In genomic region chr15:37101634-37102314, GRCh38 we compare ENCODE assay signal across 8 cellular contexts. TPM values are rescaled to one million over a fixed set of nuclear protein-coding genes. Genes with fewer than 3 reads are reported as not detected.
DNase-seq lines count a peak whose midpoint lies in the region; ATAC-seq, FAIRE-seq and TF ChIP-seq lines count a peak whose summit lies in the region.

No MANE protein-coding gene starts in this region.

- POLR2A ChIA-PET in CD8-positive, alpha-beta T cell (lab: Charles Lee), result no interaction called here
- POLR2A ChIA-PET in PC-3 (lab: Charles Lee; ENCODE audit: unreplicated experiment), result interaction anchor here (0.6 kb wide), 2 partner anchors 42 to 777 kb away, joined by 3 to 5 read pairs; no protein-coding TSS in a partner anchor

- H3K9ac ChIP-seq in PC-3 (ENCODE audit: low read length), result peak overlapping the region; percentile 81
- H3K9ac ChIP-seq in mammary epithelial cell (ENCODE audit: insufficient read depth, low read length), result peak overlapping the region; percentile 70
- peak overlapping the region; percentile 90 for H3K9ac ChIP-seq in keratinocyte (ENCODE audit: control insufficient read depth, extremely low read depth, insufficient read depth, low read length)

- peaks cover 82% of the 10 kb centered on the region for H3K27me3 Mint-ChIP-seq in CD8-positive, alpha-beta T cell (ENCODE audit: low read depth)

- H2AFZ ChIP-seq in PC-3 (ENCODE audit: low read length) (peak overlapping the region; percentile 99), mammary epithelial cell (ENCODE audit: low read depth, low read length) (peak overlapping the region; percentile 97), keratinocyte (ENCODE audit: control insufficient read depth, low read length) (peak overlapping the region; percentile 89)

- CTCF ChIA-PET in CD8-positive, alpha-beta T cell (lab: Charles Lee), result no interaction called here
- CTCF ChIA-PET in PC-3 (lab: Charles Lee) (interaction anchor here (0.6 to 1.3 kb wide), 3 partner anchors 34 to 222 kb away, joined by 3 to 12 read pairs (median 4); no protein-coding TSS in a partner anchor), mammary epithelial cell (lab: Charles Lee; ENCODE audit: low non-redundant PET) (no interaction called here)

- H3K4me1 ChIP-seq in CD8-positive, alpha-beta T cell (ENCODE audit: insufficient read depth, low read length), result peaks cover 30% of the 10 kb centered on the region
- peaks cover 21% of the 10 kb centered on the region; the same call in 1 of the 2 replicates for H3K4me1 ChIP-seq in PC-3 (ENCODE audit: insufficient read depth, low read length)
- H3K4me1 ChIP-seq in mammary epithelial cell (ENCODE audit: insufficient read depth, low read length), result peaks cover 10% of the 10 kb centered on the region
- H3K4me1 ChIP-seq in keratinocyte (ENCODE audit: control insufficient read depth, extremely low read depth, insufficient read depth, low read length), result peaks cover 4% of the 10 kb centered on the region
- H3K4me1 ChIP-seq in spleen, result peaks cover 0 to 66% (median 21%) of the 10 kb centered on the region in 6 donors

- H3K36me3 ChIP-seq in CD8-positive, alpha-beta T cell (ENCODE audit: insufficient read depth, low read length), result no peaks in the 10 kb centered on the region
- H3K36me3 ChIP-seq in PC-3 (ENCODE audit: low read depth, low read length) (no peaks in the 10 kb centered on the region), mammary epithelial cell (ENCODE audit: insufficient read depth, low read length) (no peaks in the 10 kb centered on the region), keratinocyte (ENCODE audit: control insufficient read depth in 2 of 2, extremely low read depth in 1 of 2, insufficient read depth in 2 of 2, low read length in 2 of 2) (no peaks in the 10 kb centered on the region), spleen (no peaks in the 10 kb centered on the region)

- no peak for DNase-seq in CD8-positive, alpha-beta T cell
- peak; percentile 37 for DNase-seq in GM19238 (ENCODE audit: insufficient read length, low spot score)
- DNase-seq in PC-3, result peak; percentile 80
- peak; percentile 74 for DNase-seq in mammary epithelial cell
- DNase-seq in keratinocyte (ENCODE audit: low read depth, low spot score), result no peak
- peak; percentile 85 for DNase-seq in spleen
- DNase-seq in NCI-H187 treated with DMSO at 0.1 percent for 48 hours (lab: John Stamatoyannopoulos, UW), result no peak

- H3K27me3 ChIP-seq in CD8-positive, alpha-beta T cell (ENCODE audit: insufficient read depth, low read length), result peaks cover 33% of the 10 kb centered on the region
- H3K27me3 ChIP-seq in PC-3 (ENCODE audit: low read length), result no peaks in the 10 kb centered on the region
- H3K27me3 ChIP-seq in mammary epithelial cell (ENCODE audit: insufficient read depth, low read length), result no peaks in the 10 kb centered on the region
- no peaks in the 10 kb centered on the region for H3K27me3 ChIP-seq in keratinocyte (ENCODE audit: control insufficient read depth, extremely low read depth, insufficient read depth, low read length)
- peaks cover 0 to 100% (median 26%) of the 10 kb centered on the region in 7 donors for H3K27me3 ChIP-seq in spleen (replicated peaks in 1 of 7)

- intact Hi-C loops in CD8-positive, alpha-beta T cell (cut with DNase I, micrococcal nuclease), result no loop called here
- intact Hi-C loops in PC-3 (cut with micrococcal nuclease) (loop anchor here (1.0 to 10.0 kb wide), 5 partner anchors 23 to 597 kb away; no protein-coding TSS in a partner anchor), mammary epithelial cell (cut with micrococcal nuclease) (loop anchor here (2.0 to 10.0 kb wide), 2 partner anchors 457 to 601 kb away; no protein-coding TSS in a partner anchor), spleen (cut with DNase I; ENCODE audit: low total_unique reads) (loop anchor here (10.0 kb wide), 1 partner anchor 217 kb away; no protein-coding TSS in a partner anchor)

- no peaks in the 10 kb centered on the region for H3K9me3 ChIP-seq in CD8-positive, alpha-beta T cell (ENCODE audit: low read length)
- H3K9me3 ChIP-seq in PC-3 (ENCODE audit: low read length) (no peaks in the 10 kb centered on the region), mammary epithelial cell (replicated peaks; ENCODE audit: insufficient read depth, low read length) (no peaks in the 10 kb centered on the region), keratinocyte (ENCODE audit: control insufficient read depth, low read depth, low read length) (no peaks in the 10 kb centered on the region), spleen (no peaks in the 10 kb centered on the region)

- H4K20me1 ChIP-seq in PC-3 (ENCODE audit: low read length), result no peaks in the 10 kb centered on the region
- H4K20me1 ChIP-seq in mammary epithelial cell (ENCODE audit: insufficient read depth, low read length), result no peaks in the 10 kb centered on the region
- no peaks in the 10 kb centered on the region for H4K20me1 ChIP-seq in keratinocyte (ENCODE audit: control insufficient read depth, extremely low read depth, insufficient read depth, low read length)

- H3K27ac Mint-ChIP-seq in CD8-positive, alpha-beta T cell, result no peak overlapping the region

- peaks cover 51% of the 10 kb centered on the region for H3K4me1 Mint-ChIP-seq in CD8-positive, alpha-beta T cell (ENCODE audit: low read depth)

- no peak for FAIRE-seq in keratinocyte (lab: Jason Lieb, UNC)

- H3K79me2 ChIP-seq in PC-3 (ENCODE audit: low read length), result peaks cover 29% of the 10 kb centered on the region
- peaks cover 10% of the 10 kb centered on the region for H3K79me2 ChIP-seq in mammary epithelial cell (ENCODE audit: insufficient read depth, low read length)
- H3K79me2 ChIP-seq in keratinocyte (ENCODE audit: control insufficient read depth, insufficient read depth, low read length), result peaks cover 16% of the 10 kb centered on the region

- H3K4me3 Mint-ChIP-seq in CD8-positive, alpha-beta T cell, result peak overlapping the region; percentile 84

- peaks cover 3% of the 10 kb centered on the region for H3K9me3 Mint-ChIP-seq in CD8-positive, alpha-beta T cell

- no peaks in the 10 kb centered on the region for H3K9me2 ChIP-seq in PC-3 (replicated peaks; ENCODE audit: low read length)

- H3K4me2 ChIP-seq in PC-3 (ENCODE audit: low read length) (peak overlapping the region; percentile 97), mammary epithelial cell (ENCODE audit: insufficient read depth, low read depth, low read length) (peak overlapping the region; percentile 85), keratinocyte (ENCODE audit: control insufficient read depth, extremely low read depth, insufficient read depth, low read depth, low read length) (peak overlapping the region; percentile 94)

- dilution Hi-C loops in mammary epithelial cell (cut with HindIII; ENCODE audit: low sequenced_read_pairs), result no loop called here
- dilution Hi-C loops in keratinocyte (cut with MboI; ENCODE audit: extremely low pct_ligation_motif_present, low sequenced_read_pairs), result no loop called here

- WGBS in mammary epithelial cell (ENCODE audit: low coverage, missing lambda C conversion rate), result no CpG with 5 or more reads among the region's 46 CpGs
- 1 to 5% (median 3%) methylated on average over 35 to 46 of the region's 46 CpGs for WGBS in spleen, 5 donors

- peak overlapping the region; percentile 59 for H3K4me3 ChIP-seq in CD8-positive, alpha-beta T cell (ENCODE audit: low read depth, low read length)
- H3K4me3 ChIP-seq in PC-3 (ENCODE audit: low read length), result peak overlapping the region; percentile 93
- peak overlapping the region; percentile 76 to 99 (median 97) for H3K4me3 ChIP-seq in mammary epithelial cell (replicated peaks in 1 of 3; ENCODE audit: insufficient read depth in 1 of 3, low read depth in 2 of 3, low read length in 3 of 3)
- H3K4me3 ChIP-seq in keratinocyte (ENCODE audit: control insufficient read depth in 2 of 3, extremely low read depth in 1 of 3, insufficient read depth in 2 of 3, low read depth in 1 of 3, low read length in 3 of 3), result peak overlapping the region; percentile 75 to 90 (median 80)
- peak overlapping the region; percentile 56 to 81 (median 66) for H3K4me3 ChIP-seq in spleen

- TF ChIP-seq POLR2A in spleen (IDR thresholded peaks at IDR 0.05), result no peak

- H3K27ac ChIP-seq in CD8-positive, alpha-beta T cell (ENCODE audit: low read depth, low read length), result no peak overlapping the region
- peak overlapping the region; percentile 81 for H3K27ac ChIP-seq in PC-3 (ENCODE audit: low read length)
- peak overlapping the region; percentile 62 for H3K27ac ChIP-seq in mammary epithelial cell (ENCODE audit: insufficient read depth, low read depth, low read length)
- peak overlapping the region; percentile 75 for H3K27ac ChIP-seq in keratinocyte (ENCODE audit: control insufficient read depth, insufficient read depth, low read length)
- peak overlapping the region; percentile 43 to 94 (median 89) for H3K27ac ChIP-seq in spleen

- BruUV-seq in PC-3 (replicated peaks; lab: Mats Ljungman, UMichigan) (no TSS peak), mammary epithelial cell (replicated peaks; lab: Mats Ljungman, UMichigan) (no TSS peak)

- H3K36me3 Mint-ChIP-seq in CD8-positive, alpha-beta T cell, result peaks cover 2% of the 10 kb centered on the region

- no peak for TF ChIP-seq CTCF in CD8-positive, alpha-beta T cell (IDR thresholded peaks at IDR 0.05)
- TF ChIP-seq CTCF in PC-3 (conservative IDR thresholded peaks at IDR 0.05; ENCODE audit: low read depth, low read length) (no peak), mammary epithelial cell (conservative IDR thresholded peaks at IDR 0.05 in 1 of 2, IDR thresholded peaks at IDR 0.05 in 1 of 2; ENCODE audit: extremely low read depth in 1 of 2, insufficient read depth in 1 of 2, low read depth in 1 of 2, low read length in 2 of 2) (no peak), keratinocyte (optimal IDR thresholded peaks at IDR 0.05 in 1 of 3, IDR thresholded peaks at IDR 0.05 in 1 of 3, conservative IDR thresholded peaks at IDR 0.05 in 1 of 3; ENCODE audit: extremely low read depth in 1 of 3, insufficient read depth in 2 of 3, low read length in 3 of 3) (no peak), spleen (IDR thresholded peaks at IDR 0.05 in 8 of 11, conservative IDR thresholded peaks at IDR 0.05 in 3 of 11) (peak in 1 of 11 experiments; percentile 3)

- ATAC-seq in CD8-positive, alpha-beta T cell, result no peak
- ATAC-seq in HG03521 (IDR thresholded peaks at IDR 0.05; ENCODE audit: unreplicated experiment), result peak; percentile 38
- peak; percentile 63 for ATAC-seq in PC-3

- no peaks in the 10 kb centered on the region for H3K9me1 ChIP-seq in keratinocyte (ENCODE audit: control insufficient read depth, extremely low read depth, insufficient read depth, low read length)

- in situ Hi-C loops in mammary epithelial cell (cut with MboI; ENCODE audit: low sequenced_read_pairs in 2 of 2), result loop anchor here in 1 of 2 donors (10.0 to 25.0 kb wide), 2 partner anchors 217 to 589 kb away; no protein-coding TSS in a partner anchor

- no peaks in the 10 kb centered on the region for H3F3A ChIP-seq in PC-3 (ENCODE audit: low read length, unreplicated experiment)

RNA-seq across cellular contexts. Expression of gene MEIS2, which starts 1.4 kb away (rescaled TPM):
- not detected for total RNA-seq in CD8-positive, alpha-beta T cell
- total RNA-seq in PC-3 (2014; rRNA removed) (10.0 and 17.5 TPM in 2 replicates), mammary epithelial cell (1 to 10 TPM; 6.7 to 8.4 TPM), spleen (10 to 100 TPM; 18.2 to 57.2 (median 27.7) TPM)
- polyA plus RNA-seq in mammary epithelial cell (8.4 TPM), keratinocyte (8.3 to 11.4 TPM (median 11.3 TPM) in 3 replicates), spleen (1 to 10 TPM; 2.6 to 7.8 (median 3.6) TPM)
- polyA minus RNA-seq in mammary epithelial cell (1.3 TPM), keratinocyte (11.2 to 31.2 TPM (median 25.9 TPM) in 3 replicates)
- polyA plus RNA-seq in keratinocyte (2011; ENCODE audit: low read depth), result 6.3 TPM
- 8.9 and 10.4 TPM in 2 replicates for polyA plus RNA-seq in keratinocyte (2011; cell fraction: cytosol; rRNA removed)
- 21.1 and 29.0 TPM in 2 replicates for polyA plus RNA-seq in keratinocyte (2011; cell fraction: nucleus; rRNA removed)
- polyA plus RNA-seq in keratinocyte (2012; ENCODE audit: low replicate concordance), result 4.4 and 10.9 TPM in 2 replicates
- polyA minus RNA-seq in keratinocyte (2011; cell fraction: cytosol; rRNA and poly(A)+ RNA removed), result 3.3 TPM
- 16.4 and 29.4 TPM in 2 replicates for polyA minus RNA-seq in keratinocyte (2011; cell fraction: nucleus; rRNA and poly(A)+ RNA removed)

Comparison
In these comparisons a context has a peak if more than half of its experiments do, and no peak if none do; other contexts are left out.
1. DNase-seq: peak in GM19238 (single experiment), PC-3 (single experiment), mammary epithelial cell (single experiment) and spleen (single experiment); none in CD8-positive, alpha-beta T cell (0 of 7), keratinocyte (single experiment) and NCI-H187 treated with DMSO at 0.1 percent for 48 hours (single experiment).
2. RNA of gene MEIS2, which starts 1.4 kb away (total RNA-seq): 18.2 to 57.2 TPM in spleen, 10.0 to 17.5 TPM in PC-3 and 6.7 to 8.4 TPM in mammary epithelial cell; not detected in CD8-positive, alpha-beta T cell; every median in the first group is over 4 times any median in the second.
3. intact Hi-C loops: an anchor here in PC-3 (1.0 to 10.0 kb wide), mammary epithelial cell (2.0 to 10.0 kb wide) and spleen (10.0 kb wide); none called in CD8-positive, alpha-beta T cell.
4. Peak in every context shown above with its lines, with median percentiles within 50 percentile points of each other: H3K4me3 ChIP-seq, H2AFZ ChIP-seq, H3K4me2 ChIP-seq and H3K9ac ChIP-seq.